In genomic region chrX:110183314-110183713, GRCh38 we compare ENCODE assay signal across 10 cellular contexts.
"Had no signal": no experiment of that assay in that cellular context is flagged by ENCODE, and none has a peak within 500 bp of the region (broad histone marks: within the 10 kb centered on the region; RNA-seq: fewer than 3 reads in every experiment).

No MANE protein-coding gene starts in this region.

- H3K9me3 ChIP-seq: HAP-1 had no signal

- H3K36me3 ChIP-seq: HAP-1 had no signal

- H3K4me3 ChIP-seq: GM23338, HAP-1 had no signal

- H3K4me2 ChIP-seq: GM23338 had no signal

- H3K27ac ChIP-seq: HL-60 had no signal

- H3K27me3 Mint-ChIP-seq: IgD-negative memory B cell had no signal

- H2AFZ ChIP-seq: GM23338 had no signal

- FAIRE-seq: H1, H54, HepG2 had no signal

- ATAC-seq: GM23338, HCT116, HepG2 had no signal

- H3K4me3 Mint-ChIP-seq: GM23338, IgD-negative memory B cell had no signal

- H3K36me3 Mint-ChIP-seq: IgD-negative memory B cell had no signal

- DNase-seq: Kasumi-1, KG1 had no signal

- H3K27ac Mint-ChIP-seq: GM23338, IgD-negative memory B cell had no signal
